ENCODE assay signal across 21 cellular contexts in genomic region chr11:46105134-46105628, GRCh38. TPM values are rescaled to one million over a fixed set of nuclear protein-coding genes. Genes with fewer than 3 reads are reported as not detected.
A peak's percentile ranks its signal among the peaks of the same experiment; 100 is the strongest.
DNase-seq lines count a peak whose midpoint lies in the region; ATAC-seq lines count a peak whose summit lies in the region.
"Had no signal": no experiment of that assay in that cellular context is flagged by ENCODE, and none has a peak within 500 bp of the region (broad histone marks: within the 10 kb centered on the region; RNA-seq: fewer than 3 reads in every experiment).

No MANE protein-coding gene starts in this region.

- no peak overlapping the region for H3K4me3 ChIP-seq in mesenchymal stem cell (ENCODE audit: insufficient read depth in 1 of 2, low read depth in 1 of 2, low read length in 2 of 2)
- H3K4me3 ChIP-seq: lung had no signal

- H3K9me3 Mint-ChIP-seq in stimulated activated naive CD8-positive, alpha-beta T cell treated with anti-CD3 and anti-CD28 coated beads, Interleukin-15, amount 100 ng/mL, for 72 hours: no peaks in the 10 kb centered on the region
- no peaks in the 10 kb centered on the region for H3K9me3 Mint-ChIP-seq in central memory CD8-positive, alpha-beta T cell
- H3K9me3 Mint-ChIP-seq: activated naive CD8-positive, alpha-beta T cell treated with anti-CD3 and anti-CD28 coated beads, Interleukin-2, amount 50 U/mL, for 24 hours; activated T-cell treated with anti-CD3 and anti-CD28 coated beads, Interleukin-2, amount 50 U/mL, for 72 hours; T-helper 1 cell treated with Interleukin-12 subunit alpha and Interleukin-12 subunit beta and Interleukin-4 antibody, amounts not matched to agents 30 μg/mL and 1 μg/mL, for 36 hours had no signal

- H3K4me2 ChIP-seq in mesenchymal stem cell (ENCODE audit: low read length, poor library complexity, severe bottlenecking): no peak overlapping the region

- WGBS in mesenchymal stem cell: 36% methylated on average over 6 of the region's 6 CpGs

- ATAC-seq in stimulated activated naive CD8-positive, alpha-beta T cell treated with anti-CD3 and anti-CD28 coated beads, Interleukin-15, amount 100 ng/mL, for 72 hours: no peak
- no peak for ATAC-seq in stimulated activated naive CD8-positive, alpha-beta T cell treated with anti-CD3 and anti-CD28 coated beads, Interleukin-15, Interleukin-2, amounts not matched to agents 100 U/mL and 50 U/mL, for 24 hours
- no peak for ATAC-seq in central memory CD8-positive, alpha-beta T cell (replicated peaks; ENCODE audit: extremely low read depth, poor library complexity, severe bottlenecking)
- ATAC-seq in HG03457 (IDR thresholded peaks at IDR 0.05; ENCODE audit: unreplicated experiment): no peak
- ATAC-seq in HG03045 (IDR thresholded peaks at IDR 0.05; ENCODE audit: unreplicated experiment): no peak
- ATAC-seq: activated naive CD8-positive, alpha-beta T cell treated with anti-CD3 and anti-CD28 coated beads, Interleukin-2, amount 50 U/mL, for 24 hours; activated T-cell treated with anti-CD3 and anti-CD28 coated beads, Interleukin-2, amount 50 U/mL, for 72 hours had no signal

- H3K27ac ChIP-seq in mesenchymal stem cell (ENCODE audit: low read length, poor library complexity, severe bottlenecking): no peak overlapping the region

- H3K79me1 ChIP-seq in mesenchymal stem cell (replicated peaks; ENCODE audit: low read length, poor library complexity, severe bottlenecking): peaks cover 15% of the 10 kb centered on the region

- H2BK120ac ChIP-seq in mesenchymal stem cell (ENCODE audit: low read depth, low read length): no peak overlapping the region

- H3K9ac ChIP-seq in mesenchymal stem cell (ENCODE audit: low read length): peak overlapping the region; percentile 40

- peak overlapping the region; percentile 2 to 43 for H3K4me3 Mint-ChIP-seq in stimulated activated naive CD8-positive, alpha-beta T cell treated with anti-CD3 and anti-CD28 coated beads, Interleukin-15, amount 100 ng/mL, for 72 hours
- no peak overlapping the region for H3K4me3 Mint-ChIP-seq in central memory CD8-positive, alpha-beta T cell
- H3K4me3 Mint-ChIP-seq: activated naive CD8-positive, alpha-beta T cell treated with anti-CD3 and anti-CD28 coated beads, Interleukin-2, amount 50 U/mL, for 24 hours; activated T-cell treated with anti-CD3 and anti-CD28 coated beads, Interleukin-2, amount 50 U/mL, for 72 hours; T-helper 1 cell treated with Interleukin-12 subunit alpha and Interleukin-12 subunit beta and Interleukin-4 antibody, amounts not matched to agents 30 μg/mL and 1 μg/mL, for 36 hours had no signal

- H2BK15ac ChIP-seq in mesenchymal stem cell (ENCODE audit: low read depth, poor library complexity, severe bottlenecking): no peak overlapping the region

- no peak overlapping the region for H3K4ac ChIP-seq in mesenchymal stem cell (ENCODE audit: low read depth in 1 of 2, low read length in 2 of 2)

- no peak for DNase-seq in stimulated activated naive CD8-positive, alpha-beta T cell treated with anti-CD3 and anti-CD28 coated beads, Interleukin-15, amount 100 ng/mL, for 72 hours
- no peak for DNase-seq in stimulated activated naive CD8-positive, alpha-beta T cell treated with anti-CD3 and anti-CD28 coated beads, Interleukin-15, Interleukin-2, amounts not matched to agents 100 U/mL and 50 U/mL, for 24 hours
- no peak for DNase-seq in central memory CD8-positive, alpha-beta T cell (ENCODE audit: low spot score in 2 of 2)
- no peak for DNase-seq in mesenchymal stem cell
- no peak for DNase-seq in T1000 (lab: John Stamatoyannopoulos, UW)
- no peak for DNase-seq in NK-92 treated with Interleukin-12 subunit alpha and Interleukin-12 subunit beta, amount 100 ng/mL, for 24 hours (lab: John Stamatoyannopoulos, UW)
- DNase-seq: activated CD4-positive, CD25-positive, alpha-beta regulatory T cell; activated CD8-positive, alpha-beta memory T cell treated with anti-CD3 and anti-CD28 coated beads for 24 hours; activated naive CD8-positive, alpha-beta T cell treated with anti-CD3 and anti-CD28 coated beads, Interleukin-2, amount 50 U/mL, for 24 hours; activated T-cell treated with anti-CD3 and anti-CD28 coated beads, Interleukin-2, amount 50 U/mL, for 72 hours; C1 segment of cervical spinal cord; DMS53; dorsolateral prefrontal cortex; NCI-H2029 treated with DMSO at 0.1 percent for 48 hours; NCI-H510A treated with DMSO at 0.1 percent for 48 hours; Right ventricle myocardium superior; trophoblast cell had no signal

- H3K23ac ChIP-seq in mesenchymal stem cell (ENCODE audit: low read length in 2 of 2): no peak overlapping the region

- no peaks in the 10 kb centered on the region for H3K36me3 Mint-ChIP-seq in central memory CD8-positive, alpha-beta T cell (ENCODE audit: insufficient read depth)

- H2BK12ac ChIP-seq in mesenchymal stem cell (ENCODE audit: low read length in 2 of 2): no peak overlapping the region

- H2BK5ac ChIP-seq in mesenchymal stem cell (ENCODE audit: low read depth, low read length, poor library complexity, severe bottlenecking): no peak overlapping the region

- no peaks in the 10 kb centered on the region for H3K36me3 ChIP-seq in mesenchymal stem cell (ENCODE audit: control insufficient read depth in 1 of 2, insufficient read depth in 2 of 2, low read depth in 1 of 2, low read length in 2 of 2)

- peaks cover 4% of the 10 kb centered on the region for H3K4me1 ChIP-seq in mesenchymal stem cell (ENCODE audit: control insufficient read depth, insufficient read depth, low read depth, low read length)

- H3K27ac Mint-ChIP-seq in stimulated activated naive CD8-positive, alpha-beta T cell treated with anti-CD3 and anti-CD28 coated beads, Interleukin-15, amount 100 ng/mL, for 72 hours: no peak overlapping the region
- peak overlapping the region; percentile 67 for H3K27ac Mint-ChIP-seq in central memory CD8-positive, alpha-beta T cell (ENCODE audit: low read depth)
- H3K27ac Mint-ChIP-seq: activated naive CD8-positive, alpha-beta T cell treated with anti-CD3 and anti-CD28 coated beads, Interleukin-2, amount 50 U/mL, for 24 hours; activated T-cell treated with anti-CD3 and anti-CD28 coated beads, Interleukin-2, amount 50 U/mL, for 72 hours; T-helper 1 cell treated with Interleukin-12 subunit alpha and Interleukin-12 subunit beta and Interleukin-4 antibody, amounts not matched to agents 30 μg/mL and 1 μg/mL, for 36 hours had no signal

- no peaks in the 10 kb centered on the region for H3K27me3 ChIP-seq in mesenchymal stem cell (ENCODE audit: control insufficient read depth in 1 of 2, insufficient read depth in 1 of 2, low read length in 2 of 2)
- H3K27me3 ChIP-seq: dorsolateral prefrontal cortex had no signal

- peak overlapping the region; percentile 69 for H4K8ac ChIP-seq in mesenchymal stem cell (ENCODE audit: low read length)

- H3K4me1 Mint-ChIP-seq in stimulated activated naive CD8-positive, alpha-beta T cell treated with anti-CD3 and anti-CD28 coated beads, Interleukin-15, amount 100 ng/mL, for 72 hours: peaks cover 43% of the 10 kb centered on the region
- H3K4me1 Mint-ChIP-seq in central memory CD8-positive, alpha-beta T cell: peaks cover 52% of the 10 kb centered on the region

- H3K9me3 ChIP-seq in mesenchymal stem cell (ENCODE audit: control insufficient read depth, low read length): no peaks in the 10 kb centered on the region

- no peak overlapping the region for H4K91ac ChIP-seq in mesenchymal stem cell (ENCODE audit: low read length)

- H2AK5ac ChIP-seq in mesenchymal stem cell (ENCODE audit: low read length, severe bottlenecking): no peak overlapping the region

- no peak overlapping the region for H3K14ac ChIP-seq in mesenchymal stem cell (ENCODE audit: low read length in 2 of 2)

- H3K27me3 Mint-ChIP-seq in stimulated activated naive CD8-positive, alpha-beta T cell treated with anti-CD3 and anti-CD28 coated beads, Interleukin-15, amount 100 ng/mL, for 72 hours: no peaks in the 10 kb centered on the region
- no peaks in the 10 kb centered on the region for H3K27me3 Mint-ChIP-seq in central memory CD8-positive, alpha-beta T cell
- H3K27me3 Mint-ChIP-seq: activated naive CD8-positive, alpha-beta T cell treated with anti-CD3 and anti-CD28 coated beads, Interleukin-2, amount 50 U/mL, for 24 hours had no signal

- H3K18ac ChIP-seq in mesenchymal stem cell (ENCODE audit: low read depth in 1 of 2, low read length in 2 of 2): peak overlapping the region in 1 of 2 experiments; percentile 33

- H2AFZ ChIP-seq in mesenchymal stem cell (ENCODE audit: low read depth, low read length): no peak overlapping the region

RNA-seq across cellular contexts. Expression of gene PHF21A, which starts 16.1 kb away (rescaled TPM):
- 48.0 TPM for polyA plus RNA-seq in mesenchymal stem cell (2013, experiment 1 of 2)
- 50.3 TPM for polyA plus RNA-seq in mesenchymal stem cell (2013, experiment 2 of 2)
